In the genomic region with DNA sequence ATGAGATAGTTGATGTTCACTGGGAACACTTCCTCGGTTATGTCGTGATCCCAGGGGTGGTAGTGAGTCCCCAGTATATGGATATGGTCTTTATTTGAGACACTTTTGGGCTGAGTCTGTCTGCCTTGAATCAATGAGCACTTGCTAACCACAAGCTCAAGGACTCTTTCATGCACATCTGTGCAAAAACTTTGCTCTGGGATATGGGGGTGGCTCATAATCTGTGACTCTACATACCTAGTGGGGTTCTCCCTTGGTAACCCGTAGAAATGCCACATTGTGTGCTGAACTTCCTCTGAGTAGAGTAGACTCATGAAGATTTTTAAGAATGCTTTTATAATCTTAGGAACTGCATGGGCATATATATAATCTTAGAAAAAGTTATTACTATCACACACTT, we compare ENCODE assay signal across 19 cellular contexts.
DNase-seq lines count a peak whose midpoint lies in the region; ATAC-seq, FAIRE-seq and TF ChIP-seq lines count a peak whose summit lies in the region.
"Had no signal": no experiment of that assay in that cellular context is flagged by ENCODE, and none has a peak within 500 bp of the region (broad histone marks: within the 10 kb centered on the region; RNA-seq: fewer than 3 reads in every experiment).

No MANE protein-coding gene starts in this region.

- peaks cover 91% of the 10 kb centered on the region for H3K36me3 Mint-ChIP-seq in activated B cell treated with CpG ODN at 0.5 μM for 24 hours (ENCODE audit: low read depth)
- peaks cover 61 to 78% of the 10 kb centered on the region in 2 donors for H3K36me3 Mint-ChIP-seq in stimulated activated naive B cell treated with anti-CD40 and anti-IgM and Interleukin-4, amounts not matched to agents 10 μg/mL and 1 μg/mL and 100 μg/mL, for 72 hours

- no peak overlapping the region for H3K9ac ChIP-seq in OCI-LY1 (ENCODE audit: low read length)
- H3K9ac ChIP-seq in PC-3 (ENCODE audit: low read length), result no peak overlapping the region
- H3K9ac ChIP-seq: BLaER1 had no signal

- no peaks in the 10 kb centered on the region for H3F3A ChIP-seq in OCI-LY1 (ENCODE audit: insufficient read depth, low read length)
- H3F3A ChIP-seq in PC-3 (ENCODE audit: low read length, unreplicated experiment), result no peaks in the 10 kb centered on the region

- no peak overlapping the region for H3K4me3 Mint-ChIP-seq in activated B cell treated with CpG ODN at 0.5 μM for 24 hours
- no peak overlapping the region for H3K4me3 Mint-ChIP-seq in stimulated activated naive B cell treated with anti-CD40 and anti-IgM and Interleukin-4, amounts not matched to agents 10 μg/mL and 1 μg/mL and 100 μg/mL, for 72 hours
- H3K4me3 Mint-ChIP-seq: CD8-positive, alpha-beta T cell had no signal

- H3K27ac ChIP-seq in OCI-LY1 (ENCODE audit: low read depth, low read length, poor library complexity, severe bottlenecking) (peak overlapping the region; percentile 6), PC-3 (ENCODE audit: low read length) (no peak overlapping the region)
- H3K27ac ChIP-seq: BLaER1 had no signal

- H3K9me2 ChIP-seq in OCI-LY1 (ENCODE audit: low read depth, low read length) (no peaks in the 10 kb centered on the region), PC-3 (replicated peaks; ENCODE audit: low read length) (no peaks in the 10 kb centered on the region)

- CTCF ChIA-PET in activated B cell treated with CpG ODN at 0.5 μM for 24 hours (lab: Charles Lee), result interaction anchor here (1.0 to 6.3 kb wide), 5 partner anchors 13 to 25 kb away, joined by 3 to 25 read pairs (median 4); no protein-coding TSS in a partner anchor
- CTCF ChIA-PET in PC-3 (lab: Charles Lee), result no interaction called here

- intact Hi-C loops in activated B cell treated with CpG ODN at 0.5 μM for 24 hours (cut with micrococcal nuclease) (no loop called here), PC-3 (cut with micrococcal nuclease) (no loop called here)

- H3K4me2 ChIP-seq in OCI-LY1 (ENCODE audit: low read length) (no peak overlapping the region), PC-3 (ENCODE audit: low read length) (no peak overlapping the region)
- H3K4me2 ChIP-seq: BLaER1 had no signal

- H3K27me3 Mint-ChIP-seq in activated B cell treated with CpG ODN at 0.5 μM for 24 hours, result no peaks in the 10 kb centered on the region
- H3K27me3 Mint-ChIP-seq in stimulated activated naive B cell treated with anti-CD40 and anti-IgM and Interleukin-4, amounts not matched to agents 10 μg/mL and 1 μg/mL and 100 μg/mL, for 72 hours, result no peaks in the 10 kb centered on the region

- peak overlapping the region; percentile 81 for H3K27ac Mint-ChIP-seq in activated B cell treated with CpG ODN at 0.5 μM for 24 hours
- H3K27ac Mint-ChIP-seq in stimulated activated naive B cell treated with anti-CD40 and anti-IgM and Interleukin-4, amounts not matched to agents 10 μg/mL and 1 μg/mL and 100 μg/mL, for 72 hours, result peak overlapping the region; percentile 82
- H3K27ac Mint-ChIP-seq: CD8-positive, alpha-beta T cell had no signal

- H3K79me2 ChIP-seq in OCI-LY1 (ENCODE audit: insufficient read depth, low read length), result 0 out of 2 replicates have a peak, but pooled peaks cover 6% of the 10 kb centered on the region
- H3K79me2 ChIP-seq in PC-3 (ENCODE audit: low read length), result no peaks in the 10 kb centered on the region

- H3K27me3 ChIP-seq in OCI-LY1 (ENCODE audit: insufficient read depth, low read length), result no peaks in the 10 kb centered on the region
- no peaks in the 10 kb centered on the region for H3K27me3 ChIP-seq in PC-3 (ENCODE audit: low read length)
- H3K27me3 ChIP-seq: BLaER1 had no signal

- H3K9me3 ChIP-seq in OCI-LY1 (ENCODE audit: low read length) (no peaks in the 10 kb centered on the region), PC-3 (ENCODE audit: low read length) (peaks cover 8% of the 10 kb centered on the region; the same call in 1 of the 2 replicates)
- H3K9me3 ChIP-seq: HAP-1 had no signal

- H3K9me3 Mint-ChIP-seq in activated B cell treated with CpG ODN at 0.5 μM for 24 hours, result peaks cover 6% of the 10 kb centered on the region
- H3K9me3 Mint-ChIP-seq in stimulated activated naive B cell treated with anti-CD40 and anti-IgM and Interleukin-4, amounts not matched to agents 10 μg/mL and 1 μg/mL and 100 μg/mL, for 72 hours, result no peaks in the 10 kb centered on the region

- H3K4me3 ChIP-seq in OCI-LY1 (ENCODE audit: low read depth, low read length, poor library complexity, severe bottlenecking), result no peak overlapping the region
- H3K4me3 ChIP-seq in PC-3 (ENCODE audit: low read length), result no peak overlapping the region
- H3K4me3 ChIP-seq: BLaER1, HAP-1 had no signal

- H3K4me1 ChIP-seq in OCI-LY1 (ENCODE audit: insufficient read depth, low read length, severe bottlenecking) (peaks cover 60% of the 10 kb centered on the region), PC-3 (ENCODE audit: insufficient read depth, low read length) (no peaks in the 10 kb centered on the region)
- H3K4me1 ChIP-seq: HAP-1 had no signal

- H4K20me1 ChIP-seq in OCI-LY1 (ENCODE audit: insufficient read depth, low read length) (no peaks in the 10 kb centered on the region), PC-3 (ENCODE audit: low read length) (no peaks in the 10 kb centered on the region)
- H4K20me1 ChIP-seq: BLaER1 had no signal

- DNase-seq in GM12891 (ENCODE audit: insufficient read length, low spot score) (no peak), activated B cell treated with CpG ODN at 0.5 μM for 24 hours (no peak), PC-3 (no peak), GM03348 (ENCODE audit: low spot score) (no peak), NCI-H2196 treated with DMSO at 0.1 percent for 48 hours (lab: John Stamatoyannopoulos, UW; ENCODE audit: unreplicated experiment) (no peak)
- no peak for DNase-seq in stimulated activated naive B cell treated with anti-CD40 and anti-IgM and Interleukin-4, amounts not matched to agents 10 μg/mL and 1 μg/mL and 100 μg/mL, for 72 hours
- DNase-seq in activated CD8-positive, alpha-beta memory T cell treated with anti-CD3 and anti-CD28 coated beads, Interleukin-2, amount 50 U/mL, for 48 hours, result no peak
- DNase-seq: AML-193; Calu3; CD8-positive, alpha-beta T cell; DMS79 treated with DMSO at 0.1 percent for 48 hours; EL; KG1 had no signal

- no peak for TF ChIP-seq POLR2A in GM12891 (IDR thresholded peaks at IDR 0.05; ENCODE audit: low read depth, low read length)

- H3K36me3 ChIP-seq in OCI-LY1 (ENCODE audit: insufficient read depth, low read length), result peaks cover 96% of the 10 kb centered on the region
- peaks cover 22% of the 10 kb centered on the region for H3K36me3 ChIP-seq in PC-3 (ENCODE audit: low read depth, low read length)

- FAIRE-seq in GM12891 (lab: Jason Lieb, UNC), result peak; percentile 56
- FAIRE-seq: A204.1, H1, HepG2 had no signal

- TF ChIP-seq CTCF in OCI-LY1 (IDR thresholded peaks at IDR 0.05; ENCODE audit: low read length) (no peak), activated B cell treated with CpG ODN at 0.5 μM for 24 hours (IDR thresholded peaks at IDR 0.05) (no peak), PC-3 (conservative IDR thresholded peaks at IDR 0.05; ENCODE audit: low read depth, low read length) (no peak)

- H2AFZ ChIP-seq in OCI-LY1 (ENCODE audit: low read length) (no peak overlapping the region), PC-3 (ENCODE audit: low read length) (no peak overlapping the region)

- BruUV-seq in PC-3 (replicated peaks; lab: Mats Ljungman, UMichigan), result no TSS peak

- ATAC-seq in activated B cell treated with CpG ODN at 0.5 μM for 24 hours (ENCODE audit: low read depth) (no peak), PC-3 (no peak)
- ATAC-seq in stimulated activated naive B cell treated with anti-CD40 and anti-IgM and Interleukin-4, amounts not matched to agents 10 μg/mL and 1 μg/mL and 100 μg/mL, for 72 hours (replicated peaks), result peak; percentile 57 to 61
- ATAC-seq: CD8-positive, alpha-beta T cell; HepG2 had no signal

- H3K4me1 Mint-ChIP-seq in activated B cell treated with CpG ODN at 0.5 μM for 24 hours, result peaks cover 86% of the 10 kb centered on the region
- H3K4me1 Mint-ChIP-seq in stimulated activated naive B cell treated with anti-CD40 and anti-IgM and Interleukin-4, amounts not matched to agents 10 μg/mL and 1 μg/mL and 100 μg/mL, for 72 hours, result peaks cover 57 to 87% of the 10 kb centered on the region in 2 donors

- POLR2A ChIA-PET in activated B cell treated with CpG ODN at 0.5 μM for 24 hours (lab: Charles Lee) (interaction anchor here (1.3 to 5.8 kb wide), 4 partner anchors 9 to 44 kb away, joined by 4 to 76 read pairs (median 6); no protein-coding TSS in a partner anchor), PC-3 (lab: Charles Lee; ENCODE audit: unreplicated experiment) (no interaction called here)

TF ChIP-seq in GM12891, 5 proteins besides CTCF, POLR2A, EP300 and RAD21:
- TF ChIP-seq TAF1 (IDR thresholded peaks at IDR 0.05; ENCODE audit: low read depth, low read length), result no peak
- no peak for TF ChIP-seq POLR2AphosphoS5 (IDR thresholded peaks at IDR 0.05; ENCODE audit: low read depth, low read length)
- TF ChIP-seq PAX5 (IDR thresholded peaks at IDR 0.05; ENCODE audit: insufficient read depth, low read length, severe bottlenecking), result no peak
- TF ChIP-seq SPI1 (IDR thresholded peaks at IDR 0.05; ENCODE audit: low read depth, low read length), result no peak
- no peak for TF ChIP-seq POU2F2 (IDR thresholded peaks at IDR 0.05; ENCODE audit: low read depth, low read length)

Comparison
In these comparisons a context has a peak if more than half of its experiments do, and no peak if none do; other contexts are left out.
1. ATAC-seq: peak in stimulated activated naive B cell treated with anti-CD40 and anti-IgM and Interleukin-4, amounts not matched to agents 10 μg/mL and 1 μg/mL and 100 μg/mL, for 72 hours (2 of 2); none in activated B cell treated with CpG ODN at 0.5 μM for 24 hours (single experiment) and PC-3 (single experiment).